Comparison of ENCODE assay signal across 16 cellular contexts in the genomic region with DNA sequence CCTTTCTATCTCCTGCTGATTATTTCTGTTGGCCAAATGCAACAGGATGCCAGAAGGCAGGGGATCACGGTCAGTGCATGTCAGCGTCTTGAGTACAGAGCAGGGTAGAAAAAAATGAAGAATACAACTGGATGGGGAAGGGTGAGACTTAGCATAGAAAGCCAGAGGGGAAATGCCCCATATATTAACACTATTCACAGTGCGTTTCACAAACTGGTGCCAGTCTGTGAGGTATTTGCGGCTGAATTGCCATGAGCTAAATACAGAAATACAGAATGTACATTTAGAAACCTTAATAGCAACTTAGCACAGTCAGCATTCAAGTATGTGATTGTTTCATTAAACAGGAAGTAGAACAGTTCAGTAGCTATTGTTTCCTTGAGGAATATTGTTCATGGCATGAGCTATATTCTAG. TPM values are rescaled to one million over a fixed set of nuclear protein-coding genes. Genes with fewer than 3 reads are reported as not detected.
DNase-seq lines count a peak whose midpoint lies in the region; ATAC-seq, FAIRE-seq and TF ChIP-seq lines count a peak whose summit lies in the region.
"Had no signal": no experiment of that assay in that cellular context is flagged by ENCODE, and none has a peak within 500 bp of the region (broad histone marks: within the 10 kb centered on the region; RNA-seq: fewer than 3 reads in every experiment).

No MANE protein-coding gene starts in this region.

- no peaks in the 10 kb centered on the region for H3K79me1 ChIP-seq in neuronal stem cell (ENCODE audit: low read depth, low read length)

- TF ChIP-seq EP300 in transverse colon (IDR thresholded peaks at IDR 0.05; ENCODE audit: low read depth) = no peak

- no peak overlapping the region for H3K14ac ChIP-seq in neuronal stem cell (ENCODE audit: low read length)

- DNase-seq in GM23248 = peak; percentile 50
- peak; percentile 9 for DNase-seq in RKO (ENCODE audit: low spot score)
- DNase-seq in epithelial cell of prostate (ENCODE audit: low read depth, low spot score) = peak; percentile 41
- DNase-seq in neuronal stem cell (ENCODE audit: low spot score) = no peak
- DNase-seq in gastrocnemius medialis = no peak
- DNase-seq in GM10248 (ENCODE audit: extremely low spot score) = no peak
- no peak for DNase-seq in GM12891 (ENCODE audit: insufficient read length, low spot score)
- DNase-seq in transverse colon = no peak
- DNase-seq: activated naive CD8-positive, alpha-beta T cell treated with anti-CD3 and anti-CD28 coated beads, Interleukin-2, amount 50 U/mL, for 24 hours; effector CD8-positive, alpha-beta T cell; midbrain; NCI-H2029; posterior cingulate gyrus; SJCRH30; WERI-Rb-1 had no signal

- H3K4me2 ChIP-seq in GM23248 (ENCODE audit: unreplicated experiment) (peak overlapping the region; percentile 24), neuronal stem cell (ENCODE audit: insufficient read depth, low read length, poor library complexity, severe bottlenecking) (no peak overlapping the region)

- FAIRE-seq in GM12891 (lab: Jason Lieb, UNC) = no peak

- H3K36me3 ChIP-seq in GM23248 (ENCODE audit: low read depth) (no peaks in the 10 kb centered on the region), neuronal stem cell (replicated peaks in 1 of 2; ENCODE audit: control insufficient read depth in 2 of 2, insufficient read depth in 2 of 2, low read length in 2 of 2) (no peaks in the 10 kb centered on the region), gastrocnemius medialis (no peaks in the 10 kb centered on the region), transverse colon (no peaks in the 10 kb centered on the region)
- H3K36me3 ChIP-seq: SJCRH30, WERI-Rb-1 had no signal

- H3K9me3 ChIP-seq in GM23248 (ENCODE audit: low read depth) (no peaks in the 10 kb centered on the region), neuronal stem cell (replicated peaks in 1 of 2; ENCODE audit: control insufficient read depth in 2 of 2, insufficient read depth in 1 of 2, low read depth in 1 of 2, low read length in 2 of 2) (no peaks in the 10 kb centered on the region), gastrocnemius medialis (no peaks in the 10 kb centered on the region), transverse colon (no peaks in the 10 kb centered on the region)
- H3K9me3 ChIP-seq: SJCRH30 had no signal

- H4K20me1 ChIP-seq in GM23248 (ENCODE audit: insufficient read depth) = no peaks in the 10 kb centered on the region

- H3K27ac ChIP-seq in GM23248 = no peak overlapping the region
- H3K27ac ChIP-seq in epithelial cell of prostate = peak overlapping the region; percentile 82
- H3K27ac ChIP-seq in neuronal stem cell (replicated peaks; ENCODE audit: low read length) = no peak overlapping the region
- no peak overlapping the region for H3K27ac ChIP-seq in gastrocnemius medialis
- no peak overlapping the region for H3K27ac ChIP-seq in transverse colon
- H3K27ac ChIP-seq: SJCRH30, WERI-Rb-1 had no signal

- H3K4me3 ChIP-seq in GM23248 (no peak overlapping the region), neuronal stem cell (ENCODE audit: low read length in 2 of 2) (no peak overlapping the region), gastrocnemius medialis (no peak overlapping the region), transverse colon (no peak overlapping the region)
- H3K4me3 ChIP-seq: SJCRH30 had no signal

- no peak overlapping the region for H2BK5ac ChIP-seq in neuronal stem cell (ENCODE audit: low read length)

- H2BK12ac ChIP-seq in neuronal stem cell (ENCODE audit: low read length) = no peak overlapping the region

- no peak overlapping the region for H4K91ac ChIP-seq in neuronal stem cell (ENCODE audit: low read depth, low read length, poor library complexity)

- H3K9me2 ChIP-seq in GM23248 (ENCODE audit: insufficient read depth) = no peaks in the 10 kb centered on the region

- H3K79me2 ChIP-seq in GM23248 (ENCODE audit: insufficient read depth) = no peaks in the 10 kb centered on the region

- POLR2A ChIA-PET in GM10248 (lab: Yijun Ruan, JAX) = no interaction called here

- intact Hi-C loops in gastrocnemius medialis (cut with DNase I; ENCODE audit: low total_unique reads) (no loop called here), transverse colon (cut with DNase I; ENCODE audit: low total_unique reads) (no loop called here)

- no peak overlapping the region for H2BK120ac ChIP-seq in neuronal stem cell (ENCODE audit: low read depth, low read length)

- WGBS in GM23248 (ENCODE audit: low coverage in 1 of 2, low lambda C conversion rate in 2 of 2, missing lambda C conversion rate in 2 of 2), 2 experiments = 81 to 84% methylated on average over 4 of the region's 4 CpGs
- WGBS in neuronal stem cell (ENCODE audit: extremely low coverage in 2 of 2, insufficient read length in 2 of 2, insufficient replicate concordance in 1 of 2), 2 donors = no CpG with 5 or more reads among the region's 4 CpGs
- 67 to 74% methylated on average over 4 of the region's 4 CpGs for WGBS in transverse colon (ENCODE audit: low coverage in 1 of 2), 2 donors

- H3K18ac ChIP-seq in neuronal stem cell (ENCODE audit: low read length) = no peak overlapping the region

- H3F3A ChIP-seq in GM23248 (ENCODE audit: insufficient read depth) = 0 out of 2 replicates have a peak, but pooled peaks cover 10% of the 10 kb centered on the region

- in situ Hi-C loops in GM23248 (cut with MboI) (no loop called here), gastrocnemius medialis (cut with MboI; ENCODE audit: low sequenced_read_pairs in 4 of 4) (no loop called here), transverse colon (cut with MboI; ENCODE audit: low pct_ligation_motif_present in 1 of 4, low pct_unique_long_range_greater_than_20kb in 1 of 4, low sequenced_read_pairs in 3 of 4) (no loop called here)

- no peak overlapping the region for H3K23ac ChIP-seq in neuronal stem cell (ENCODE audit: low read depth, low read length, poor library complexity)

- no peak overlapping the region for H3K4ac ChIP-seq in neuronal stem cell (ENCODE audit: low read length)

- H3K27me3 ChIP-seq in GM23248 (replicated peaks; ENCODE audit: insufficient read depth) = no peaks in the 10 kb centered on the region
- no peaks in the 10 kb centered on the region for H3K27me3 ChIP-seq in neuronal stem cell (ENCODE audit: control insufficient read depth in 3 of 3, insufficient read depth in 3 of 3, low read depth in 1 of 3, low read length in 3 of 3)
- H3K27me3 ChIP-seq in gastrocnemius medialis = no peaks in the 10 kb centered on the region
- H3K27me3 ChIP-seq in transverse colon = no peaks in the 10 kb centered on the region
- H3K27me3 ChIP-seq: SJCRH30 had no signal

- H2AK5ac ChIP-seq in neuronal stem cell (ENCODE audit: low read depth, low read length) = no peak overlapping the region

- ATAC-seq in gastrocnemius medialis = no peak
- ATAC-seq: activated naive CD8-positive, alpha-beta T cell treated with anti-CD3 and anti-CD28 coated beads, Interleukin-2, amount 50 U/mL, for 24 hours had no signal

- no peak overlapping the region for H2BK15ac ChIP-seq in neuronal stem cell (ENCODE audit: low read length)

- H2AFZ ChIP-seq in GM23248 = no peak overlapping the region
- H2AFZ ChIP-seq in neuronal stem cell (ENCODE audit: low read length) = peak overlapping the region; percentile 4

- no peak overlapping the region for H4K8ac ChIP-seq in neuronal stem cell (ENCODE audit: low read depth, low read length)

- H3K9ac ChIP-seq in GM23248 (no peak overlapping the region), neuronal stem cell (ENCODE audit: low read depth, low read length, poor library complexity) (no peak overlapping the region)

- TF ChIP-seq CTCF in gastrocnemius medialis (IDR thresholded peaks at IDR 0.05 in 4 of 5, conservative IDR thresholded peaks at IDR 0.05 in 1 of 5) (no peak), GM10248 (IDR thresholded peaks at IDR 0.05; ENCODE audit: control extremely low read depth, extremely low read depth, low read depth, missing control alignments) (no peak), transverse colon (IDR thresholded peaks at IDR 0.05) (no peak)

- TF ChIP-seq POLR2A in gastrocnemius medialis (IDR thresholded peaks at IDR 0.05) (no peak), GM12891 (IDR thresholded peaks at IDR 0.05; ENCODE audit: low read depth, low read length) (no peak), transverse colon (IDR thresholded peaks at IDR 0.05) (no peak)

- peaks cover 21% of the 10 kb centered on the region for H3K4me1 ChIP-seq in GM23248 (ENCODE audit: insufficient read depth)
- peaks cover 3 to 11% of the 10 kb centered on the region in 2 donors for H3K4me1 ChIP-seq in neuronal stem cell (ENCODE audit: control insufficient read depth in 2 of 2, insufficient read depth in 1 of 2, low read depth in 1 of 2, low read length in 2 of 2)
- H3K4me1 ChIP-seq in gastrocnemius medialis = no peaks in the 10 kb centered on the region
- H3K4me1 ChIP-seq in transverse colon = no peaks in the 10 kb centered on the region

- CTCF ChIA-PET in GM10248 (lab: Yijun Ruan, JAX) = interaction anchor here (1.0 to 1.6 kb wide), 3 partner anchors 10 to 57 kb away, joined by 3 read pairs; no protein-coding TSS in a partner anchor

TF ChIP-seq in GM12891, 5 proteins besides CTCF, POLR2A, EP300 and RAD21:
- TF ChIP-seq POU2F2 (IDR thresholded peaks at IDR 0.05; ENCODE audit: low read depth, low read length) (no peak), PAX5 (IDR thresholded peaks at IDR 0.05; ENCODE audit: insufficient read depth, low read length, severe bottlenecking) (no peak), POLR2AphosphoS5 (IDR thresholded peaks at IDR 0.05; ENCODE audit: low read depth, low read length) (no peak)
TF ChIP-seq in GM12891: peak in this region for 0.

RNA-seq across cellular contexts. Expression of gene SLC1A3, which starts 31.0 kb away (rescaled TPM):
- total RNA-seq in GM23248 (2014; rRNA removed; shearing (Covaris generic)) = 1.8 and 2.5 TPM in 2 replicates
- polyA plus RNA-seq in GM23248 (2016; fragmentation: Nextera tagmentation; extraction: Ambion mirVana) = 1.7 and 2.3 TPM in 2 replicates
- polyA plus RNA-seq in neuronal stem cell (2013, experiment 1 of 2) = 5.3 TPM
- 5.7 TPM for polyA plus RNA-seq in neuronal stem cell (2013, experiment 2 of 2)
- total RNA-seq in gastrocnemius medialis (10 to 100 TPM in 3 of 4 donors, 1 to 10 TPM in 1; 5.3 to 69.4 (median 17.4) TPM), transverse colon (10 to 100 TPM in 1 of 4 donors, 1 to 10 TPM in 2, under 1 TPM in 1; 0.20 to 16.0 (median 4.1) TPM)
- polyA plus RNA-seq in GM12891 (2012; ENCODE audit: low read depth, missing spikeins) = 1.5 TPM
- polyA plus RNA-seq: IgD-negative memory B cell had no signal

Comparison
In these comparisons a context has a peak if more than half of its experiments do, and no peak if none do; other contexts are left out.
1. DNase-seq: peak in GM23248 (single experiment), RKO (single experiment) and epithelial cell of prostate (single experiment); none in neuronal stem cell (single experiment), gastrocnemius medialis (0 of 2), GM10248 (single experiment), GM12891 (single experiment) and transverse colon (single experiment).